In genomic region chr6:138907167-138907566, GRCh38 we compare ENCODE assay signal across 22 cellular contexts.
"Had no signal": no experiment of that assay in that cellular context is flagged by ENCODE, and none has a peak within 500 bp of the region (broad histone marks: within the 10 kb centered on the region; RNA-seq: fewer than 3 reads in every experiment).

No MANE protein-coding gene starts in this region.

- DNase-seq: activated CD4-positive, alpha-beta T cell treated with anti-CD3 and anti-CD28 coated beads for 4 hours; activated CD8-positive, alpha-beta memory T cell treated with anti-CD3 and anti-CD28 coated beads, Interleukin-2, amount 50 U/mL, for 4 hours; activated CD8-positive, alpha-beta T cell treated with anti-CD3 and anti-CD28 coated beads for 36 hours; activated T-cell treated with anti-CD3 and anti-CD28 coated beads, Interleukin-2, amount 50 U/mL, for 72 hours; amygdala; MG63; NCI-H1048; NCI-H1930; NCI-H2107; NCI-H2171 treated with DMSO at 0.1 percent for 48 hours; NCI-H226; NCI-H526; NCI-H82; Peyer's patch; Right ventricle myocardium superior; SJCRH30; SK-N-SH; SW 1271 had no signal

- H3K4me1 Mint-ChIP-seq: activated naive CD4-positive, alpha-beta T cell treated with anti-CD3 and anti-CD28 coated beads, Interleukin-2, amount 50 U/mL, for 24 hours; brain had no signal

- H3K9me3 Mint-ChIP-seq: activated CD8-positive, alpha-beta T cell treated with anti-CD3 and anti-CD28 coated beads for 36 hours; activated naive CD4-positive, alpha-beta T cell treated with anti-CD3 and anti-CD28 coated beads, Interleukin-2, amount 50 U/mL, for 24 hours; activated T-cell treated with anti-CD3 and anti-CD28 coated beads, Interleukin-2, amount 50 U/mL, for 72 hours; brain; T-helper 2 cell treated with Interferon-gamma antibody and Interleukin-4, amounts not matched to agents 5 μg/mL and 100 μg/mL, for 36 hours had no signal

- H3K4me3 Mint-ChIP-seq: activated CD8-positive, alpha-beta T cell treated with anti-CD3 and anti-CD28 coated beads for 36 hours; activated naive CD4-positive, alpha-beta T cell treated with anti-CD3 and anti-CD28 coated beads, Interleukin-2, amount 50 U/mL, for 24 hours; activated T-cell treated with anti-CD3 and anti-CD28 coated beads, Interleukin-2, amount 50 U/mL, for 72 hours; brain; T-helper 2 cell treated with Interferon-gamma antibody and Interleukin-4, amounts not matched to agents 5 μg/mL and 100 μg/mL, for 36 hours had no signal

- H3K27me3 Mint-ChIP-seq: activated CD8-positive, alpha-beta T cell treated with anti-CD3 and anti-CD28 coated beads for 36 hours; activated naive CD4-positive, alpha-beta T cell treated with anti-CD3 and anti-CD28 coated beads, Interleukin-2, amount 50 U/mL, for 24 hours; brain had no signal

- H3K27ac Mint-ChIP-seq: activated CD8-positive, alpha-beta T cell treated with anti-CD3 and anti-CD28 coated beads for 36 hours; activated naive CD4-positive, alpha-beta T cell treated with anti-CD3 and anti-CD28 coated beads, Interleukin-2, amount 50 U/mL, for 24 hours; activated T-cell treated with anti-CD3 and anti-CD28 coated beads, Interleukin-2, amount 50 U/mL, for 72 hours; brain; T-helper 2 cell treated with Interferon-gamma antibody and Interleukin-4, amounts not matched to agents 5 μg/mL and 100 μg/mL, for 36 hours had no signal

- ATAC-seq: activated CD4-positive, CD25-positive, alpha-beta regulatory T cell treated with anti-CD3 and anti-CD28 coated beads, Interleukin-2, amount 50 U/mL, for 24 hours; activated CD8-positive, alpha-beta T cell treated with anti-CD3 and anti-CD28 coated beads for 36 hours; activated T-cell treated with anti-CD3 and anti-CD28 coated beads, Interleukin-2, amount 50 U/mL, for 72 hours had no signal
